Comparison of ENCODE assay signal across 11 cellular contexts in the genomic region with DNA sequence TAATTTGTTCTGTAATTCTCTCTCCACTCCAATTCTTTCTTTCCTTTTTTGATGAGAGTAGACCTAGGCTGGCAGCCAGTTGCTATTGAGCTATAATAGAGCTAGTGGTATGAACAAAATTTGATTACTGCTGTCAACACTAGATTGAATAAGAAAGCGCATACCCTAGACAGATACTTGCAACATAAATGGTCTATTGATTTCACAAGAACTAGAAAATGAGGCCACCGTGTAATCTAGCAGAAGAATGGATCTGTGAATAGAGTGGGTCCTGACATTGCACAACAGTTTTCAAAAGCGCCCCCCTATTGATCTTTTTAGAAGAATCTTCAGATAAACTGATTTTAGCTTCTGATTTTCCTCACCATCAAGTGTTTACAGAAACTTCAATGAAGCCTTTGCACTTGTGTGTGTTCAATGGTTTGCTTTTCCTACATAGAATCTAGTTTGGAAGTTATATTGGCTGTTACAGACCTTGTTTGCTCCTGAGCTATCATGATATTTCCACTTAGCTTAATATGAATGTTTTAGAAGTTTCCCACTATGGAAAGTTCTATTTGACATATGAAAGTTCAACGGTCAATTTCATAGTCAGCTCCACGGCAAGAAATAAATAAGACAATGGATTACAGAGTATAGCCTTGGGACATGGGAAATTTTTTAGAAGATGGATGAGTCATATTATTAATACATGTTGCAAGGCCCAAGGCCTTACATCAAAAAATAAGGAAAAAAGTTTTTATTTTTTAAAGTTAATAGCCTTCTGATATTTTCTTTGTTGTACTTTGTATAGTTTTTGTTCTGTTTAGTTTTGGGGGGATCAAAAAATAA. TPM values are rescaled to one million over a fixed set of nuclear protein-coding genes. Genes with fewer than 3 reads are reported as not detected.
DNase-seq lines count a peak whose midpoint lies in the region; ATAC-seq and TF ChIP-seq lines count a peak whose summit lies in the region.
"Had no signal": no experiment of that assay in that cellular context is flagged by ENCODE, and none has a peak within 500 bp of the region (broad histone marks: within the 10 kb centered on the region; RNA-seq: fewer than 3 reads in every experiment).

No MANE protein-coding gene starts in this region.

- H3K27me3 ChIP-seq in A673 (replicated peaks; ENCODE audit: insufficient read depth, low read depth, low read length, poor library complexity) (no peaks in the 10 kb centered on the region), colonic mucosa (no peaks in the 10 kb centered on the region)
- H3K27me3 ChIP-seq: esophagus muscularis mucosa had no signal

- no TSS peak for BruUV-seq in A673 (replicated peaks; lab: Mats Ljungman, UMichigan)

- CTCF ChIA-PET in A673 (lab: Charles Lee) = no interaction called here

- intact Hi-C loops in A673 (cut with micrococcal nuclease; ENCODE audit: unreplicated experiment) (loop anchor here (5.0 to 10.0 kb wide), 3 partner anchors 53 to 236 kb away; a partner anchor contains a TSS), colonic mucosa (cut with DNase I) (loop anchor here (10.0 kb wide), 1 partner anchor 74 kb away; no protein-coding TSS in a partner anchor)

- H3K36me3 Mint-ChIP-seq in central memory CD8-positive, alpha-beta T cell (ENCODE audit: insufficient read depth) = peaks cover 15% of the 10 kb centered on the region
- H3K36me3 Mint-ChIP-seq in mesothelial cell of epicardium = no peaks in the 10 kb centered on the region

- H3K4me3 ChIP-seq in A673 (ENCODE audit: low read depth, low read length, poor library complexity, severe bottlenecking) = no peak overlapping the region
- H3K4me3 ChIP-seq in colonic mucosa = no peak overlapping the region
- H3K4me3 ChIP-seq: esophagus muscularis mucosa, HAP-1 had no signal

- H3K4me1 ChIP-seq in A673 (ENCODE audit: insufficient read depth, low read length, poor library complexity, severe bottlenecking) = peaks cover 61% of the 10 kb centered on the region
- no peaks in the 10 kb centered on the region for H3K4me1 ChIP-seq in colonic mucosa

- no peak for ATAC-seq in central memory CD8-positive, alpha-beta T cell (replicated peaks; ENCODE audit: extremely low read depth, poor library complexity, severe bottlenecking)
- no peak for ATAC-seq in HG03378 (IDR thresholded peaks at IDR 0.05; ENCODE audit: unreplicated experiment)

- DNase-seq in A673 (ENCODE audit: low spot score) = peak; percentile 72
- peak; percentile 60 for DNase-seq in M059J (ENCODE audit: low read depth)
- no peak for DNase-seq in central memory CD8-positive, alpha-beta T cell (ENCODE audit: low spot score in 2 of 2)
- DNase-seq in mesothelial cell of epicardium (ENCODE audit: low spot score in 2 of 2, unreplicated experiment in 2 of 2) = no peak
- no peak for DNase-seq in activated CD4-positive, alpha-beta T cell treated with anti-CD3 and anti-CD28 coated beads for 48 hours
- DNase-seq in NCI-H526 treated with DMSO at 0.1 percent for 48 hours (lab: John Stamatoyannopoulos, UW) = no peak
- no peak for DNase-seq in colonic mucosa
- DNase-seq: NCI-H524 treated with DMSO at 0.1 percent for 48 hours had no signal

- POLR2A ChIA-PET in A673 (lab: Charles Lee; ENCODE audit: low non-redundant PET) = interaction anchor here (0.6 to 0.7 kb wide), 2 partner anchors 49 to 67 kb away, joined by 3 read pairs; no protein-coding TSS in a partner anchor

- H3K4me1 Mint-ChIP-seq in central memory CD8-positive, alpha-beta T cell = peaks cover 80% of the 10 kb centered on the region
- peaks cover 47% of the 10 kb centered on the region for H3K4me1 Mint-ChIP-seq in mesothelial cell of epicardium

- no peaks in the 10 kb centered on the region for H3K36me3 ChIP-seq in A673 (ENCODE audit: insufficient read depth, low read length, poor library complexity, severe bottlenecking)
- H3K36me3 ChIP-seq in colonic mucosa = no peaks in the 10 kb centered on the region
- H3K36me3 ChIP-seq: esophagus muscularis mucosa, HAP-1 had no signal

- no peak overlapping the region for H3K4me3 Mint-ChIP-seq in central memory CD8-positive, alpha-beta T cell
- H3K4me3 Mint-ChIP-seq in mesothelial cell of epicardium = no peak overlapping the region

- H3K9ac ChIP-seq in colonic mucosa (ENCODE audit: low read depth in 2 of 2, low read length in 2 of 2) = peak overlapping the region in 1 of 2 donors; percentile 38

- H3K27ac ChIP-seq in A673 (ENCODE audit: low read depth, low read length, poor library complexity, severe bottlenecking) (peak overlapping the region; percentile 55), colonic mucosa (no peak overlapping the region)

- H3K27ac Mint-ChIP-seq in central memory CD8-positive, alpha-beta T cell (ENCODE audit: low read depth) = peak overlapping the region; percentile 25
- peak overlapping the region; percentile 41 for H3K27ac Mint-ChIP-seq in mesothelial cell of epicardium

- TF ChIP-seq CTCF in A673 (conservative IDR thresholded peaks at IDR 0.05; ENCODE audit: low read depth, low read length) (no peak), mesothelial cell of epicardium (IDR thresholded peaks at IDR 0.05; ENCODE audit: unreplicated experiment) (no peak), colonic mucosa (IDR thresholded peaks at IDR 0.05) (no peak)

- H3K27me3 Mint-ChIP-seq in central memory CD8-positive, alpha-beta T cell = no peaks in the 10 kb centered on the region
- H3K27me3 Mint-ChIP-seq in mesothelial cell of epicardium (ENCODE audit: low read depth) = no peaks in the 10 kb centered on the region

- no peaks in the 10 kb centered on the region for H3K9me3 Mint-ChIP-seq in central memory CD8-positive, alpha-beta T cell
- H3K9me3 Mint-ChIP-seq in mesothelial cell of epicardium = no peaks in the 10 kb centered on the region

- H3K9me3 ChIP-seq in A673 (ENCODE audit: low read depth, low read length, poor library complexity, severe bottlenecking) = no peaks in the 10 kb centered on the region
- no peaks in the 10 kb centered on the region for H3K9me3 ChIP-seq in colonic mucosa
- H3K9me3 ChIP-seq: esophagus muscularis mucosa, HAP-1 had no signal

RNA-seq across cellular contexts. Expression of a gene that starts 55.6 kb away (rescaled TPM):
- total RNA-seq in A673 (2021) (75.2 and 82.8 TPM in 2 replicates), mesothelial cell of epicardium (133 to 148 TPM (median 146 TPM) in 3 replicates), colonic mucosa (10 to 100 TPM; 72.7 to 80.1 TPM)
- total RNA-seq in M059J (2014; rRNA removed; shearing (Covaris generic)) = 74.4 and 93.3 TPM in 2 replicates

Comparison
In these comparisons a context has a peak if more than half of its experiments do, and no peak if none do; other contexts are left out.
1. DNase-seq: peak in A673 (single experiment) and M059J (single experiment); none in central memory CD8-positive, alpha-beta T cell (0 of 2), mesothelial cell of epicardium (0 of 2), activated CD4-positive, alpha-beta T cell treated with anti-CD3 and anti-CD28 coated beads for 48 hours (single experiment), NCI-H526 treated with DMSO at 0.1 percent for 48 hours (single experiment) and colonic mucosa (single experiment).